Comparison of ENCODE assay signal across 27 cellular contexts in genomic region chr1:171800850-171801249, GRCh38. TPM values are rescaled to one million over a fixed set of nuclear protein-coding genes. Genes with fewer than 3 reads are reported as not detected.
"Had no signal": no experiment of that assay in that cellular context is flagged by ENCODE, and none has a peak within 500 bp of the region (broad histone marks: within the 10 kb centered on the region; RNA-seq: fewer than 3 reads in every experiment).

No MANE protein-coding gene starts in this region.

- H3K9me3 ChIP-seq: colonic mucosa, gastroesophageal sphincter, heart left ventricle, mucosa of descending colon, prostate gland, right atrium auricular region, thoracic aorta, tibial nerve, upper lobe of left lung had no signal

- FAIRE-seq: kidney, urothelium cell line had no signal

- H3K27ac ChIP-seq: colonic mucosa, epithelial cell of prostate, foreskin keratinocyte, gastroesophageal sphincter, heart left ventricle, hepatocyte, neural progenitor cell, parathyroid adenoma, prostate gland, right atrium auricular region, thoracic aorta, tibial nerve, upper lobe of left lung had no signal

- H3K36me3 ChIP-seq: colonic mucosa, neural progenitor cell, prostate gland had no signal

- ATAC-seq: natural killer cell treated with Interleukin-12 subunit alpha and Interleukin-12 subunit beta and Interleukin-15 and Interleukin-18, amount 100 ng/mL, for 72 hours had no signal

- H3K4me3 Mint-ChIP-seq: dendritic cell treated with granulocyte-macrophage colony-stimulating factor and Interleukin-4, amounts not matched to agents 40 ng/mL and 50 ng/mL, for 4 days; endodermal cell; memory B cell; naive B cell; natural killer cell treated with Interleukin-12 subunit alpha and Interleukin-12 subunit beta and Interleukin-15 and Interleukin-18, amount 100 ng/mL, for 72 hours; neural progenitor cell; stimulated activated naive B cell treated with anti-CD40 and anti-IgM and Interleukin-4, amounts not matched to agents 10 μg/mL and 1 μg/mL and 100 μg/mL, for 72 hours; stimulated activated naive CD8-positive, alpha-beta T cell treated with anti-CD3 and anti-CD28 coated beads, Interleukin-15, Interleukin-2, amounts not matched to agents 100 ng/mL and 50 ng/mL, for 24 hours had no signal

- H3K27me3 ChIP-seq: colonic mucosa, foreskin keratinocyte, gastroesophageal sphincter, heart left ventricle, hepatocyte, neural progenitor cell, right atrium auricular region, tibial nerve, upper lobe of left lung had no signal

- H3K27me3 Mint-ChIP-seq: dendritic cell treated with granulocyte-macrophage colony-stimulating factor and Interleukin-4, amounts not matched to agents 40 ng/mL and 50 ng/mL, for 4 days; memory B cell; naive B cell; natural killer cell treated with Interleukin-12 subunit alpha and Interleukin-12 subunit beta and Interleukin-15 and Interleukin-18, amount 100 ng/mL, for 72 hours; stimulated activated naive B cell treated with anti-CD40 and anti-IgM and Interleukin-4, amounts not matched to agents 10 μg/mL and 1 μg/mL and 100 μg/mL, for 72 hours; stimulated activated naive CD8-positive, alpha-beta T cell treated with anti-CD3 and anti-CD28 coated beads, Interleukin-15, Interleukin-2, amounts not matched to agents 100 ng/mL and 50 ng/mL, for 24 hours had no signal

- DNase-seq: effector CD8-positive, alpha-beta T cell; heart left ventricle; kidney; stimulated activated CD4-positive, alpha-beta T cell treated with anti-CD3 and anti-CD28 coated beads, Interleukin-2, amount 100 ng/mL, for 24 hours; stimulated activated CD4-positive, alpha-beta T cell treated with anti-CD3 and anti-CD28 coated beads, Interleukin-4, amount 100 ng/mL, for 24 hours; stimulated activated naive B cell treated with anti-CD40 and anti-IgM and Interleukin-4, amounts not matched to agents 10 μg/mL and 1 μg/mL and 100 μg/mL, for 72 hours; upper lobe of left lung had no signal

- H3K9me3 Mint-ChIP-seq: dendritic cell treated with granulocyte-macrophage colony-stimulating factor and Interleukin-4, amounts not matched to agents 40 ng/mL and 50 ng/mL, for 4 days; endodermal cell; memory B cell; naive B cell; natural killer cell treated with Interleukin-12 subunit alpha and Interleukin-12 subunit beta and Interleukin-15 and Interleukin-18, amount 100 ng/mL, for 72 hours; neural progenitor cell; stimulated activated naive B cell treated with anti-CD40 and anti-IgM and Interleukin-4, amounts not matched to agents 10 μg/mL and 1 μg/mL and 100 μg/mL, for 72 hours; stimulated activated naive CD8-positive, alpha-beta T cell treated with anti-CD3 and anti-CD28 coated beads, Interleukin-15, Interleukin-2, amounts not matched to agents 100 ng/mL and 50 ng/mL, for 24 hours had no signal

- H3K4me3 ChIP-seq: colonic mucosa, gastroesophageal sphincter, heart left ventricle, hepatocyte, lung, mucosa of descending colon, neural progenitor cell, prostate gland, right atrium auricular region, thoracic aorta, tibial nerve, upper lobe of left lung had no signal

- H3K4me1 ChIP-seq: colonic mucosa, foreskin keratinocyte, neural progenitor cell, prostate gland, right atrium auricular region had no signal

- H3K27ac Mint-ChIP-seq: dendritic cell treated with granulocyte-macrophage colony-stimulating factor and Interleukin-4, amounts not matched to agents 40 ng/mL and 50 ng/mL, for 4 days; stimulated activated naive B cell treated with anti-CD40 and anti-IgM and Interleukin-4, amounts not matched to agents 10 μg/mL and 1 μg/mL and 100 μg/mL, for 72 hours; stimulated activated naive CD8-positive, alpha-beta T cell treated with anti-CD3 and anti-CD28 coated beads, Interleukin-15, Interleukin-2, amounts not matched to agents 100 ng/mL and 50 ng/mL, for 24 hours had no signal

- H3K4me2 ChIP-seq: hepatocyte, neural progenitor cell had no signal

RNA-seq across cellular contexts. Expression of gene DNM3, which starts 40.4 kb away (rescaled TPM):
- polyA plus RNA-seq: hepatocyte had no signal
